9 cellular contexts compared by ENCODE assay signal in the genomic region with DNA sequence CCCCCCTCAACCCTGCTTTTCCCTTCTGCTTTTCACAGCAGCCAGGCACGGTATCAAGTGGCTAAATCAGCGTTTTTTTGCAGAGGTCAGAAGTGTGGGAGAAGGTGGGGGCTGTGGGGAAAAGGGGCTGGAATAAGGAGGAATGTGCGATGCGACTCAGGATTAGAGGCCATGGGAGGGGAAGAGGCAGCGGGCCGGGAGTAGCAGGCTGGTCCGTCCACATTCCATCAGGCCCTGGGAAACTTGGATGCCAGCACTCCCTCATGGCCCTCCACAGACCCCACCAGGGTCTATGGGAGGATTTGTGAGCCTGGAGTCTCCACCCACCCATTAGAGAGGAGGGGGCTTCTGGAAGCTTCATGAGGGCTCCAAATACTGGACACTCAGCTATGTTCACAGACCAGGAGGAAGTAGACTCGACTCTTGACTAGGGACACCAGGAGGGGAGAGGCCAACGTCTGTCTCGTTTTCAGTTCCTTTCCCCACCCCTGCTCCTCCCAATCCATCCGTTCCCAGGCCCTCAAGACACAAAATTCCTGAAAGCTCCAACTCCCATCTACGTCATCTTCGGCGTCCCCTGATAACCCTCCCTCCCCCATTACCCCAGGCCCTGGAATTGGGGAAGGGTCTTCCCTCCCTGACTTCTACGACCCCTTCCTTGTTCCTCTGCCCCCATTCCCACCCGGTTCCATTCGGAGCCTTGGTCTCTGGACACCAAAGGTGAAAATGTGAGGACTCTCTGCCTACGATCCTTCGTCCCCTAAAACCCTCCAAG. TPM values are rescaled to one million over a fixed set of nuclear protein-coding genes. Genes with fewer than 3 reads are reported as not detected.
DNase-seq lines count a peak whose midpoint lies in the region; ATAC-seq and TF ChIP-seq lines count a peak whose summit lies in the region.
"Had no signal": no experiment of that assay in that cellular context is flagged by ENCODE, and none has a peak within 500 bp of the region (broad histone marks: within the 10 kb centered on the region; RNA-seq: fewer than 3 reads in every experiment).

No MANE protein-coding gene starts in this region.

- H3K27me3 ChIP-seq in left ventricle myocardium inferior (ENCODE audit: low read depth) (peaks cover 72% of the 10 kb centered on the region), upper lobe of right lung (peaks cover 4% of the 10 kb centered on the region)

- no peaks in the 10 kb centered on the region for H3K9me3 Mint-ChIP-seq in activated T-helper 2 cell treated with anti-CD3 and anti-CD28 coated beads, Interferon-gamma antibody, Interleukin-2, Interleukin-4, amounts not matched to agents 10 μg/mL and 5 μg/mL and 100 μg/mL, durations not matched to agents 14 hours and 24 hours and 36 hours

- no peaks in the 10 kb centered on the region for H3K9me3 ChIP-seq in left ventricle myocardium inferior (replicated peaks)
- H3K9me3 ChIP-seq in upper lobe of right lung: no peaks in the 10 kb centered on the region

- TF ChIP-seq CTCF in left ventricle myocardium inferior (IDR thresholded peaks at IDR 0.05; ENCODE audit: borderline replicate concordance): no peak
- no peak for TF ChIP-seq CTCF in upper lobe of right lung (IDR thresholded peaks at IDR 0.05)

- H3K4me3 ChIP-seq in left ventricle myocardium inferior (peak overlapping the region; percentile 69), upper lobe of right lung (peak overlapping the region; percentile 59)

- peaks cover 9% of the 10 kb centered on the region for H3K36me3 Mint-ChIP-seq in activated T-helper 2 cell treated with anti-CD3 and anti-CD28 coated beads, Interferon-gamma antibody, Interleukin-2, Interleukin-4, amounts not matched to agents 10 μg/mL and 5 μg/mL and 100 μg/mL, durations not matched to agents 14 hours and 24 hours and 36 hours (ENCODE audit: low read depth)

- intact Hi-C loops in left ventricle myocardium inferior (cut with micrococcal nuclease): no loop called here
- intact Hi-C loops in left cardiac atrium (cut with DNase I): no loop called here
- intact Hi-C loops in activated T-helper 2 cell treated with anti-CD3 and anti-CD28 coated beads, Interferon-gamma antibody, Interleukin-2, Interleukin-4, amounts not matched to agents 10 μg/mL and 5 μg/mL and 100 μg/mL, durations not matched to agents 14 hours and 24 hours and 36 hours (cut with micrococcal nuclease): loop anchor here (5.0 kb wide), 1 partner anchor 45 kb away; the partner anchor contains the start of gene NR1H2
- intact Hi-C loops in upper lobe of right lung (cut with DNase I): no loop called here

- H3K4me1 ChIP-seq in left ventricle myocardium inferior (peaks cover 46% of the 10 kb centered on the region), upper lobe of right lung (peaks cover 16% of the 10 kb centered on the region)

- peak overlapping the region; percentile 83 for H3K27ac Mint-ChIP-seq in activated T-helper 2 cell treated with anti-CD3 and anti-CD28 coated beads, Interferon-gamma antibody, Interleukin-2, Interleukin-4, amounts not matched to agents 10 μg/mL and 5 μg/mL and 100 μg/mL, durations not matched to agents 14 hours and 24 hours and 36 hours

- peak overlapping the region; percentile 83 for H3K4me3 Mint-ChIP-seq in activated T-helper 2 cell treated with anti-CD3 and anti-CD28 coated beads, Interferon-gamma antibody, Interleukin-2, Interleukin-4, amounts not matched to agents 10 μg/mL and 5 μg/mL and 100 μg/mL, durations not matched to agents 14 hours and 24 hours and 36 hours (ENCODE audit: low read depth)

- no peak for ATAC-seq in left cardiac atrium
- no peak for ATAC-seq in upper lobe of right lung

- DNase-seq in left ventricle myocardium inferior (no peak), left cardiac atrium (no peak), medulla oblongata (ENCODE audit: extremely low spot score) (peak; percentile 65), upper lobe of right lung (peak; percentile 68), LoVo (ENCODE audit: low spot score) (no peak), NCI-H774 (lab: John Stamatoyannopoulos, UW) (no peak)
- DNase-seq in activated T-helper 2 cell treated with anti-CD3 and anti-CD28 coated beads, Interferon-gamma antibody, Interleukin-2, Interleukin-4, amounts not matched to agents 10 μg/mL and 5 μg/mL and 100 μg/mL, durations not matched to agents 14 hours and 24 hours and 36 hours (ENCODE audit: low spot score): no peak
- DNase-seq in stimulated activated CD4-positive, alpha-beta T cell treated with anti-CD3 and anti-CD28 coated beads, Interleukin-4, amount 100 ng/mL, for 1 hour: no peak

- H3K36me3 ChIP-seq in left ventricle myocardium inferior (no peaks in the 10 kb centered on the region), upper lobe of right lung (no peaks in the 10 kb centered on the region)

- H3K27me3 Mint-ChIP-seq in activated T-helper 2 cell treated with anti-CD3 and anti-CD28 coated beads, Interferon-gamma antibody, Interleukin-2, Interleukin-4, amounts not matched to agents 10 μg/mL and 5 μg/mL and 100 μg/mL, durations not matched to agents 14 hours and 24 hours and 36 hours (ENCODE audit: low read depth): peaks cover 5% of the 10 kb centered on the region

- H3K4me1 Mint-ChIP-seq in activated T-helper 2 cell treated with anti-CD3 and anti-CD28 coated beads, Interferon-gamma antibody, Interleukin-2, Interleukin-4, amounts not matched to agents 10 μg/mL and 5 μg/mL and 100 μg/mL, durations not matched to agents 14 hours and 24 hours and 36 hours (ENCODE audit: low read depth): peaks cover 52% of the 10 kb centered on the region

- H3K27ac ChIP-seq in left ventricle myocardium inferior (replicated peaks) (peak overlapping the region; percentile 78), upper lobe of right lung (peak overlapping the region; percentile 83)

RNA-seq across cellular contexts. Expression of gene KCNC3, which starts 3.3 kb away (rescaled TPM):
- 2.6 TPM for total RNA-seq in left ventricle myocardium inferior
- 1 to 10 TPM; 2.7 to 4.0 TPM for total RNA-seq in left cardiac atrium
- 17.6 and 19.2 TPM in 2 replicates for total RNA-seq in activated T-helper 2 cell treated with anti-CD3 and anti-CD28 coated beads, Interferon-gamma antibody, Interleukin-2, Interleukin-4, amounts not matched to agents 10 μg/mL and 5 μg/mL and 100 μg/mL, durations not matched to agents 14 hours and 24 hours and 36 hours
- total RNA-seq in upper lobe of right lung: 12.8 TPM
- total RNA-seq: fibroblast of villous mesenchyme had no signal

RNA-seq across cellular contexts. Expression of gene NAPSA, which starts 33.0 kb away (rescaled TPM):
- total RNA-seq in left ventricle myocardium inferior: 0.05 TPM
- under 1 TPM; 0.47 to 0.97 TPM for total RNA-seq in left cardiac atrium
- 5.1 and 5.5 TPM in 2 replicates for total RNA-seq in activated T-helper 2 cell treated with anti-CD3 and anti-CD28 coated beads, Interferon-gamma antibody, Interleukin-2, Interleukin-4, amounts not matched to agents 10 μg/mL and 5 μg/mL and 100 μg/mL, durations not matched to agents 14 hours and 24 hours and 36 hours
- 1,895 TPM for total RNA-seq in upper lobe of right lung

RNA-seq across cellular contexts. Expression of gene NR1H2, which starts 43.8 kb away (rescaled TPM):
- total RNA-seq in left ventricle myocardium inferior: 71.6 TPM
- 10 to 100 TPM; 59.3 to 70.0 TPM for total RNA-seq in left cardiac atrium
- 76.1 and 79.9 TPM in 2 replicates for total RNA-seq in activated T-helper 2 cell treated with anti-CD3 and anti-CD28 coated beads, Interferon-gamma antibody, Interleukin-2, Interleukin-4, amounts not matched to agents 10 μg/mL and 5 μg/mL and 100 μg/mL, durations not matched to agents 14 hours and 24 hours and 36 hours
- 101 TPM for total RNA-seq in upper lobe of right lung

RNA-seq across cellular contexts. Expression of gene POLD1, which starts 51.7 kb away (rescaled TPM):
- 10.8 TPM for total RNA-seq in left ventricle myocardium inferior
- total RNA-seq in left cardiac atrium: 10 to 100 TPM; 12.0 to 13.4 TPM
- total RNA-seq in activated T-helper 2 cell treated with anti-CD3 and anti-CD28 coated beads, Interferon-gamma antibody, Interleukin-2, Interleukin-4, amounts not matched to agents 10 μg/mL and 5 μg/mL and 100 μg/mL, durations not matched to agents 14 hours and 24 hours and 36 hours: 153 and 162 TPM in 2 replicates
- 34.4 TPM for total RNA-seq in upper lobe of right lung

Comparison
In these comparisons a context has a peak if more than half of its experiments do, and no peak if none do; other contexts are left out.
1. DNase-seq: peak in medulla oblongata (single experiment) and upper lobe of right lung (single experiment); none in left ventricle myocardium inferior (single experiment), left cardiac atrium (single experiment), activated T-helper 2 cell treated with anti-CD3 and anti-CD28 coated beads, Interferon-gamma antibody, Interleukin-2, Interleukin-4, amounts not matched to agents 10 μg/mL and 5 μg/mL and 100 μg/mL, durations not matched to agents 14 hours and 24 hours and 36 hours (single experiment), LoVo (single experiment), stimulated activated CD4-positive, alpha-beta T cell treated with anti-CD3 and anti-CD28 coated beads, Interleukin-4, amount 100 ng/mL, for 1 hour (single experiment) and NCI-H774 (single experiment).
2. RNA of gene NAPSA, which starts 33.0 kb away (total RNA-seq): 1,895 TPM in upper lobe of right lung (single experiment); 5.1 to 5.5 TPM in activated T-helper 2 cell treated with anti-CD3 and anti-CD28 coated beads, Interferon-gamma antibody, Interleukin-2, Interleukin-4, amounts not matched to agents 10 μg/mL and 5 μg/mL and 100 μg/mL, durations not matched to agents 14 hours and 24 hours and 36 hours, 0.47 to 0.97 TPM in left cardiac atrium and 0.05 TPM in left ventricle myocardium inferior (single experiment); every median in the first group is over 100 times any median in the second.